Comparison of ENCODE assay signal across 8 cellular contexts in genomic region chr19:10295305-10295846, GRCh38. TPM values are rescaled to one million over a fixed set of nuclear protein-coding genes. Genes with fewer than 3 reads are reported as not detected.
A peak's percentile ranks its signal among the peaks of the same experiment; 100 is the strongest.
DNase-seq lines count a peak whose midpoint lies in the region; ATAC-seq and TF ChIP-seq lines count a peak whose summit lies in the region.

No MANE protein-coding gene starts in this region.

- peak; percentile 88 for DNase-seq in GM13976 (ENCODE audit: low spot score)
- peak; percentile 12 for DNase-seq in LHCN-M2 (ENCODE audit: low read depth)
- peak; percentile 89 for DNase-seq in activated effector memory CD4-positive, alpha-beta T cell treated with anti-CD3 and anti-CD28 coated beads, Interleukin-2, amount 50 U/mL, for 16 hours
- DNase-seq in left lobe of liver (ENCODE audit: low spot score): no peak
- no peak for DNase-seq in thoracic aorta (ENCODE audit: low spot score)
- no peak for DNase-seq in SJCRH30
- no peak for DNase-seq in D341Med (ENCODE audit: low spot score)

- H3K27ac ChIP-seq in thoracic aorta (no peak overlapping the region), SJCRH30 (no peak overlapping the region)

- H3K4me1 ChIP-seq in thoracic aorta (ENCODE audit: control insufficient read depth in 1 of 2, low read depth in 2 of 2) (peaks cover 23 to 33% of the 10 kb centered on the region in 2 donors), SJCRH30 (no peaks in the 10 kb centered on the region)

- TF ChIP-seq CTCF in GM13976 (IDR thresholded peaks at IDR 0.05; ENCODE audit: borderline replicate concordance, control extremely low read depth, extremely low read depth, insufficient read depth, missing control alignments): no peak
- TF ChIP-seq CTCF in thoracic aorta (IDR thresholded peaks at IDR 0.05): no peak

- no peaks in the 10 kb centered on the region for H3K36me3 ChIP-seq in thoracic aorta
- no peaks in the 10 kb centered on the region for H3K36me3 ChIP-seq in SJCRH30

- ATAC-seq in left lobe of liver: peak; percentile 9
- no peak for ATAC-seq in thoracic aorta (ENCODE audit: insufficient number of reproducible peaks, low FRiP score, low read depth)
- no peak for ATAC-seq in GM21529 (IDR thresholded peaks at IDR 0.05; ENCODE audit: unreplicated experiment)

- no peaks in the 10 kb centered on the region for H3K9me3 ChIP-seq in thoracic aorta
- no peaks in the 10 kb centered on the region for H3K9me3 ChIP-seq in SJCRH30 (replicated peaks)

- H3K4me3 ChIP-seq in thoracic aorta: peak overlapping the region; percentile 55
- no peak overlapping the region for H3K4me3 ChIP-seq in SJCRH30

- H3K27me3 ChIP-seq in thoracic aorta (replicated peaks; ENCODE audit: insufficient read depth) (peaks cover 32% of the 10 kb centered on the region), SJCRH30 (no peaks in the 10 kb centered on the region)

- in situ Hi-C loops in GM13976 (cut with MboI; ENCODE audit: low sequenced_read_pairs, unreplicated experiment): no loop called here

RNA-seq across cellular contexts. Expression of gene ICAM5, which starts 5.6 kb away (rescaled TPM):
- total RNA-seq in LHCN-M2 (2014; rRNA removed) (4.0 and 8.0 TPM in 2 replicates), left lobe of liver (0.30 TPM), thoracic aorta (under 1 TPM; 0.41 to 0.49 TPM)
- polyA plus RNA-seq in LHCN-M2 (2012): 3.7 TPM
- 0.22 and 0.28 TPM in 2 replicates for total RNA-seq in SJCRH30 (2014; rRNA removed; shearing (Covaris generic))

RNA-seq across cellular contexts. Expression of gene ICAM4, which starts 8.6 kb away (rescaled TPM):
- total RNA-seq in LHCN-M2 (2014; rRNA removed) (not detected in 2 replicates), left lobe of liver (0.15 TPM), thoracic aorta (1 to 10 TPM in 1 of 2 donors, under 1 TPM in 1; 0.95 to 2.0 TPM)
- 0.16 TPM for polyA plus RNA-seq in LHCN-M2 (2012)
- 1.7 and 2.8 TPM in 2 replicates for total RNA-seq in SJCRH30 (2014; rRNA removed; shearing (Covaris generic))

RNA-seq across cellular contexts. Expression of gene ZGLP1, which starts 14.2 kb away (rescaled TPM):
- total RNA-seq in LHCN-M2 (2014; rRNA removed): 1.9 and 3.4 TPM in 2 replicates
- 2.1 TPM for polyA plus RNA-seq in LHCN-M2 (2012)
- 4.2 TPM for total RNA-seq in left lobe of liver
- 1 to 10 TPM in 1 of 2 donors, not detected in 1; 5.3 TPM for total RNA-seq in thoracic aorta
- total RNA-seq in SJCRH30 (2014; rRNA removed; shearing (Covaris generic)): 0.89 and 2.1 TPM in 2 replicates

RNA-seq across cellular contexts. Expression of gene FDX2, which starts 20.4 kb away (rescaled TPM):
- 61.0 and 64.5 TPM in 2 replicates for total RNA-seq in LHCN-M2 (2014; rRNA removed)
- 77.1 TPM for polyA plus RNA-seq in LHCN-M2 (2012)
- total RNA-seq in left lobe of liver: 11.0 TPM
- 10 to 100 TPM; 13.4 to 35.8 TPM for total RNA-seq in thoracic aorta
- total RNA-seq in SJCRH30 (2014; rRNA removed; shearing (Covaris generic)): 11.5 and 17.5 TPM in 2 replicates

RNA-seq across cellular contexts. Expression of gene ICAM1, which starts 24.5 kb away (rescaled TPM):
- 1.7 and 2.2 TPM in 2 replicates for total RNA-seq in LHCN-M2 (2014; rRNA removed)
- 3.9 TPM for polyA plus RNA-seq in LHCN-M2 (2012)
- total RNA-seq in left lobe of liver: 5.9 TPM
- total RNA-seq in thoracic aorta: 100 to 1,000 TPM in 1 of 2 donors, 10 to 100 TPM in 1; 41.4 to 160 TPM
- total RNA-seq in SJCRH30 (2014; rRNA removed; shearing (Covaris generic)): 0.85 and 0.86 TPM in 2 replicates

Comparison
In these comparisons a context has a peak if more than half of its experiments do, and no peak if none do; other contexts are left out.
1. DNase-seq: peak in GM13976 (single experiment), LHCN-M2 (single experiment) and activated effector memory CD4-positive, alpha-beta T cell treated with anti-CD3 and anti-CD28 coated beads, Interleukin-2, amount 50 U/mL, for 16 hours (single experiment); none in left lobe of liver (single experiment), thoracic aorta (single experiment), SJCRH30 (0 of 2) and D341Med (single experiment).